Comparison of ENCODE assay signal across 16 cellular contexts in genomic region chr5:155293605-155294178, GRCh38.
DNase-seq lines count a peak whose midpoint lies in the region; ATAC-seq and TF ChIP-seq lines count a peak whose summit lies in the region.
"Had no signal": no experiment of that assay in that cellular context is flagged by ENCODE, and none has a peak within 500 bp of the region (broad histone marks: within the 10 kb centered on the region; RNA-seq: fewer than 3 reads in every experiment).

No MANE protein-coding gene starts in this region.

- TF ChIP-seq POLR2A in adrenal gland (IDR thresholded peaks at IDR 0.05): no peak

- no peaks in the 10 kb centered on the region for H3K9me3 ChIP-seq in adrenal gland (replicated peaks in 1 of 3)

- no peak for TF ChIP-seq CTCF in adrenal gland (IDR thresholded peaks at IDR 0.05)

- no peaks in the 10 kb centered on the region for H3K27me3 ChIP-seq in adrenal gland
- H3K27me3 ChIP-seq: SJSA1 had no signal

- H3K27ac ChIP-seq in adrenal gland: no peak overlapping the region
- H3K27ac ChIP-seq: SJSA1 had no signal

- H3K4me3 ChIP-seq in adrenal gland: no peak overlapping the region
- H3K4me3 ChIP-seq: GM23338, SJSA1 had no signal

- H3K36me3 ChIP-seq in adrenal gland (replicated peaks in 1 of 2): no peaks in the 10 kb centered on the region
- H3K36me3 ChIP-seq: SJSA1 had no signal

- no peaks in the 10 kb centered on the region for H3K4me1 ChIP-seq in adrenal gland (replicated peaks in 1 of 2)
- H3K4me1 ChIP-seq: SJSA1 had no signal

- ATAC-seq in GM21576 (IDR thresholded peaks at IDR 0.05; ENCODE audit: unreplicated experiment): no peak
- no peak for ATAC-seq in sciatic nerve
- ATAC-seq: GM23338, HCT116 had no signal

- DNase-seq in DMS 273 treated with DMSO at 0.1 percent for 48 hours (lab: John Stamatoyannopoulos, UW) (peak; percentile 19), NCI-H1092 treated with DMSO at 0.1 percent for 48 hours (lab: John Stamatoyannopoulos, UW) (peak; percentile 41), NCI-H2227 treated with DMSO at 0.1 percent for 48 hours (lab: John Stamatoyannopoulos, UW) (peak; percentile 22), SK-N-DZ (ENCODE audit: low spot score) (peak; percentile 94), sciatic nerve (ENCODE audit: low spot score) (no peak), adrenal gland (no peak)
- DNase-seq in activated effector memory CD4-positive, alpha-beta T cell treated with Interleukin-2 at 50 U/mL for 16 hours: no peak
- DNase-seq: CD4-positive, CD25-positive, alpha-beta regulatory T cell; DND-41; NCI-H2081 treated with DMSO at 0.1 percent for 48 hours; NCI-H446 treated with DMSO at 0.1 percent for 48 hours; T-helper 9 cell had no signal

- WGBS in adrenal gland, 4 donors: 38 to 60% (median 57%) methylated on average over 4 of the region's 4 CpGs

- intact Hi-C loops in sciatic nerve (cut with DNase I): no loop called here
- intact Hi-C loops in adrenal gland (cut with DNase I): no loop called here

Comparison
In these comparisons a context has a peak if more than half of its experiments do, and no peak if none do; other contexts are left out.
1. DNase-seq: peak in DMS 273 treated with DMSO at 0.1 percent for 48 hours (single experiment), NCI-H1092 treated with DMSO at 0.1 percent for 48 hours (single experiment), NCI-H2227 treated with DMSO at 0.1 percent for 48 hours (single experiment) and SK-N-DZ (single experiment); none in sciatic nerve (single experiment), activated effector memory CD4-positive, alpha-beta T cell treated with Interleukin-2 at 50 U/mL for 16 hours (single experiment) and adrenal gland (0 of 7).